7 cellular contexts compared by ENCODE assay signal in genomic region chr20:3209023-3209945, GRCh38. TPM values are rescaled to one million over a fixed set of nuclear protein-coding genes. Genes with fewer than 3 reads are reported as not detected.
DNase-seq lines count a peak whose midpoint lies in the region; ATAC-seq and TF ChIP-seq lines count a peak whose summit lies in the region.

Gene ITPA, plus strand, starts transcription at chr20:3209498. Its CDS starts 54 bp downstream, at chr20:3209552.

- H3K4me3 ChIP-seq in GM12864 (ENCODE audit: low read depth, low read length) = peak within 1 kb of the TSS; percentile 91
- H3K4me3 ChIP-seq in uterus = peak within 1 kb of the TSS; percentile 75 to 97

- DNase-seq in GM12864 (ENCODE audit: low read depth) = no peak
- peak; percentile 92 for DNase-seq in HuH-7 (ENCODE audit: low spot score)
- DNase-seq in SKM-1 treated with dmso at 0.1 percent for 144 hours (lab: John Stamatoyannopoulos, UW; ENCODE audit: unreplicated experiment) = peak; percentile 27
- DNase-seq in left cardiac atrium = peak; percentile 65
- DNase-seq in posterior vena cava (ENCODE audit: low spot score) = peak; percentile 86
- DNase-seq in uterus = peak; percentile 34 to 45

- no peaks in the 10 kb centered on the region for H3K4me1 ChIP-seq in uterus

- H3K9me3 ChIP-seq in uterus = no peaks in the 10 kb centered on the region

- WGBS in adipose tissue, 3 donors = 1% methylated on average over 47 to 55 of the region's 55 CpGs

- no peaks in the 10 kb centered on the region for H3K27me3 ChIP-seq in uterus

- intact Hi-C loops in left cardiac atrium (cut with DNase I) (no loop called here), posterior vena cava (cut with DNase I) (no loop called here), uterus (cut with DNase I; ENCODE audit: low total_unique reads) (no loop called here)

- TF ChIP-seq POLR2A in uterus (IDR thresholded peaks at IDR 0.05) = no peak

- ATAC-seq in left cardiac atrium = peak; percentile 60 to 71

- TF ChIP-seq CTCF in GM12864 (IDR thresholded peaks at IDR 0.05; ENCODE audit: low read depth, low read length, missing control alignments) (no peak), uterus (IDR thresholded peaks at IDR 0.05) (no peak)

- no peaks in the 10 kb centered on the region for H3K36me3 ChIP-seq in uterus

- H3K27ac ChIP-seq in adipose tissue (ENCODE audit: low read depth, low read length) (no peak within 1 kb of the TSS), uterus (peak within 1 kb of the TSS; percentile 84 to 87)

RNA-seq across cellular contexts. Expression of gene ITPA, which starts in this region (rescaled TPM):
- 10 to 100 TPM; 36.0 to 68.3 (median 43.0) TPM for polyA plus RNA-seq in adipose tissue
- total RNA-seq in left cardiac atrium = 10 to 100 TPM; 18.7 to 25.7 TPM
- total RNA-seq in posterior vena cava = 10 to 100 TPM; 31.1 to 33.7 TPM
- total RNA-seq in uterus = 10 to 100 TPM in 3 of 4 donors, 1 to 10 TPM in 1; 6.9 to 25.0 (median 21.8) TPM
